Comparison of ENCODE assay signal across 1 cellular context in the genomic region with DNA sequence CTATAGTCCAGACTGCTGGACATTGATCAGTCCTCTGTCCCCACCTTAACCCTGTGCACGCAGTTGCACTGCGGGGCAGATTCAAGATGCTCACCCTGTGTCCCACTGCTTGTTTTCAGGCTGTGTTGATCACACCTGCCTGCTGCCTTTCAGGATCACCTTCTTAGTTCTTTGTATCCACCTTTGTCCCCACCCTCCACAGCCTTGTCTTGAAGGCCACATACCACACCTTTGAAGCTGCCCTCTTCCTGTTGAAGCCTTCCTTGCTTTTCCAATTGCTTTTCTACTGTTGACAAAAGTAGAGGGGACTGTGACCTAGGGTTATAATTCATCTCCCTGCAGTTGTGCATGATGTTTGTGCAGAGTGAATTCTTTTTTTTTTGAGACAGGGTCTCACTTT.
TF ChIP-seq lines count a peak whose summit lies in the region.

No MANE protein-coding gene starts in this region.

TF ChIP-seq in WTC11, 78 proteins besides CTCF, POLR2A, EP300 and RAD21 (continued from another document):
- TF ChIP-seq, protein P1, sequence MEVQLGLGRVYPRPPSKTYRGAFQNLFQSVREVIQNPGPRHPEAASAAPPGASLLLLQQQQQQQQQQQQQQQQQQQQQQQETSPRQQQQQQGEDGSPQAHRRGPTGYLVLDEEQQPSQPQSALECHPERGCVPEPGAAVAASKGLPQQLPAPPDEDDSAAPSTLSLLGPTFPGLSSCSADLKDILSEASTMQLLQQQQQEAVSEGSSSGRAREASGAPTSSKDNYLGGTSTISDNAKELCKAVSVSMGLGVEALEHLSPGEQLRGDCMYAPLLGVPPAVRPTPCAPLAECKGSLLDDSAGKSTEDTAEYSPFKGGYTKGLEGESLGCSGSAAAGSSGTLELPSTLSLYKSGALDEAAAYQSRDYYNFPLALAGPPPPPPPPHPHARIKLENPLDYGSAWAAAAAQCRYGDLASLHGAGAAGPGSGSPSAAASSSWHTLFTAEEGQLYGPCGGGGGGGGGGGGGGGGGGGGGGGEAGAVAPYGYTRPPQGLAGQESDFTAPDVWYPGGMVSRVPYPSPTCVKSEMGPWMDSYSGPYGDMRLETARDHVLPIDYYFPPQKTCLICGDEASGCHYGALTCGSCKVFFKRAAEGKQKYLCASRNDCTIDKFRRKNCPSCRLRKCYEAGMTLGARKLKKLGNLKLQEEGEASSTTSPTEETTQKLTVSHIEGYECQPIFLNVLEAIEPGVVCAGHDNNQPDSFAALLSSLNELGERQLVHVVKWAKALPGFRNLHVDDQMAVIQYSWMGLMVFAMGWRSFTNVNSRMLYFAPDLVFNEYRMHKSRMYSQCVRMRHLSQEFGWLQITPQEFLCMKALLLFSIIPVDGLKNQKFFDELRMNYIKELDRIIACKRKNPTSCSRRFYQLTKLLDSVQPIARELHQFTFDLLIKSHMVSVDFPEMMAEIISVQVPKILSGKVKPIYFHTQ (CRISPR knock-in tag; IDR thresholded peaks at IDR 0.05): no peak
- TF ChIP-seq ZNF317 (CRISPR knock-in tag; IDR thresholded peaks at IDR 0.05; ENCODE audit: borderline replicate concordance, low read depth) (no peak), PRRX2 (CRISPR knock-in tag; IDR thresholded peaks at IDR 0.05) (no peak), ETV6 (CRISPR knock-in tag; IDR thresholded peaks at IDR 0.05) (no peak), OVOL2 (CRISPR knock-in tag; IDR thresholded peaks at IDR 0.05; ENCODE audit: borderline replicate concordance) (no peak), TP53 (CRISPR knock-in tag; IDR thresholded peaks at IDR 0.05) (no peak), NR1H2 (CRISPR knock-in tag; IDR thresholded peaks at IDR 0.05) (no peak), KAT7 (CRISPR knock-in tag; IDR thresholded peaks at IDR 0.05; ENCODE audit: borderline replicate concordance) (no peak), ZNF138 (CRISPR knock-in tag; conservative IDR thresholded peaks at IDR 0.05) (no peak)
- TF ChIP-seq, protein P2, sequence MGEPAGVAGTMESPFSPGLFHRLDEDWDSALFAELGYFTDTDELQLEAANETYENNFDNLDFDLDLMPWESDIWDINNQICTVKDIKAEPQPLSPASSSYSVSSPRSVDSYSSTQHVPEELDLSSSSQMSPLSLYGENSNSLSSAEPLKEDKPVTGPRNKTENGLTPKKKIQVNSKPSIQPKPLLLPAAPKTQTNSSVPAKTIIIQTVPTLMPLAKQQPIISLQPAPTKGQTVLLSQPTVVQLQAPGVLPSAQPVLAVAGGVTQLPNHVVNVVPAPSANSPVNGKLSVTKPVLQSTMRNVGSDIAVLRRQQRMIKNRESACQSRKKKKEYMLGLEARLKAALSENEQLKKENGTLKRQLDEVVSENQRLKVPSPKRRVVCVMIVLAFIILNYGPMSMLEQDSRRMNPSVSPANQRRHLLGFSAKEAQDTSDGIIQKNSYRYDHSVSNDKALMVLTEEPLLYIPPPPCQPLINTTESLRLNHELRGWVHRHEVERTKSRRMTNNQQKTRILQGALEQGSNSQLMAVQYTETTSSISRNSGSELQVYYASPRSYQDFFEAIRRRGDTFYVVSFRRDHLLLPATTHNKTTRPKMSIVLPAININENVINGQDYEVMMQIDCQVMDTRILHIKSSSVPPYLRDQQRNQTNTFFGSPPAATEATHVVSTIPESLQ (CRISPR knock-in tag; IDR thresholded peaks at IDR 0.05): no peak
- TF ChIP-seq, protein P3, sequence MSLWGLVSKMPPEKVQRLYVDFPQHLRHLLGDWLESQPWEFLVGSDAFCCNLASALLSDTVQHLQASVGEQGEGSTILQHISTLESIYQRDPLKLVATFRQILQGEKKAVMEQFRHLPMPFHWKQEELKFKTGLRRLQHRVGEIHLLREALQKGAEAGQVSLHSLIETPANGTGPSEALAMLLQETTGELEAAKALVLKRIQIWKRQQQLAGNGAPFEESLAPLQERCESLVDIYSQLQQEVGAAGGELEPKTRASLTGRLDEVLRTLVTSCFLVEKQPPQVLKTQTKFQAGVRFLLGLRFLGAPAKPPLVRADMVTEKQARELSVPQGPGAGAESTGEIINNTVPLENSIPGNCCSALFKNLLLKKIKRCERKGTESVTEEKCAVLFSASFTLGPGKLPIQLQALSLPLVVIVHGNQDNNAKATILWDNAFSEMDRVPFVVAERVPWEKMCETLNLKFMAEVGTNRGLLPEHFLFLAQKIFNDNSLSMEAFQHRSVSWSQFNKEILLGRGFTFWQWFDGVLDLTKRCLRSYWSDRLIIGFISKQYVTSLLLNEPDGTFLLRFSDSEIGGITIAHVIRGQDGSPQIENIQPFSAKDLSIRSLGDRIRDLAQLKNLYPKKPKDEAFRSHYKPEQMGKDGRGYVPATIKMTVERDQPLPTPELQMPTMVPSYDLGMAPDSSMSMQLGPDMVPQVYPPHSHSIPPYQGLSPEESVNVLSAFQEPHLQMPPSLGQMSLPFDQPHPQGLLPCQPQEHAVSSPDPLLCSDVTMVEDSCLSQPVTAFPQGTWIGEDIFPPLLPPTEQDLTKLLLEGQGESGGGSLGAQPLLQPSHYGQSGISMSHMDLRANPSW (CRISPR knock-in tag; conservative IDR thresholded peaks at IDR 0.05; ENCODE audit: low read depth): no peak
- TF ChIP-seq, protein P4, sequence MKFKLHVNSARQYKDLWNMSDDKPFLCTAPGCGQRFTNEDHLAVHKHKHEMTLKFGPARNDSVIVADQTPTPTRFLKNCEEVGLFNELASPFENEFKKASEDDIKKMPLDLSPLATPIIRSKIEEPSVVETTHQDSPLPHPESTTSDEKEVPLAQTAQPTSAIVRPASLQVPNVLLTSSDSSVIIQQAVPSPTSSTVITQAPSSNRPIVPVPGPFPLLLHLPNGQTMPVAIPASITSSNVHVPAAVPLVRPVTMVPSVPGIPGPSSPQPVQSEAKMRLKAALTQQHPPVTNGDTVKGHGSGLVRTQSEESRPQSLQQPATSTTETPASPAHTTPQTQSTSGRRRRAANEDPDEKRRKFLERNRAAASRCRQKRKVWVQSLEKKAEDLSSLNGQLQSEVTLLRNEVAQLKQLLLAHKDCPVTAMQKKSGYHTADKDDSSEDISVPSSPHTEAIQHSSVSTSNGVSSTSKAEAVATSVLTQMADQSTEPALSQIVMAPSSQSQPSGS (CRISPR knock-in tag; IDR thresholded peaks at IDR 0.05; ENCODE audit: borderline replicate concordance, low read depth): no peak
- TF ChIP-seq, protein P5, sequence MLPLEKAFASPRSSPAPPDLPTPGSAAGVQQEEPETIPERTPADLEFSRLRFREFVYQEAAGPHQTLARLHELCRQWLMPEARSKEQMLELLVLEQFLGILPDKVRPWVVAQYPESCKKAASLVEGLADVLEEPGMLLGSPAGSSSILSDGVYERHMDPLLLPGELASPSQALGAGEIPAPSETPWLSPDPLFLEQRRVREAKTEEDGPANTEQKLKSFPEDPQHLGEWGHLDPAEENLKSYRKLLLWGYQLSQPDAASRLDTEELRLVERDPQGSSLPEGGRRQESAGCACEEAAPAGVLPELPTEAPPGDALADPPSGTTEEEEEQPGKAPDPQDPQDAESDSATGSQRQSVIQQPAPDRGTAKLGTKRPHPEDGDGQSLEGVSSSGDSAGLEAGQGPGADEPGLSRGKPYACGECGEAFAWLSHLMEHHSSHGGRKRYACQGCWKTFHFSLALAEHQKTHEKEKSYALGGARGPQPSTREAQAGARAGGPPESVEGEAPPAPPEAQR (CRISPR knock-in tag; IDR thresholded peaks at IDR 0.05): no peak
- TF ChIP-seq, protein P6, sequence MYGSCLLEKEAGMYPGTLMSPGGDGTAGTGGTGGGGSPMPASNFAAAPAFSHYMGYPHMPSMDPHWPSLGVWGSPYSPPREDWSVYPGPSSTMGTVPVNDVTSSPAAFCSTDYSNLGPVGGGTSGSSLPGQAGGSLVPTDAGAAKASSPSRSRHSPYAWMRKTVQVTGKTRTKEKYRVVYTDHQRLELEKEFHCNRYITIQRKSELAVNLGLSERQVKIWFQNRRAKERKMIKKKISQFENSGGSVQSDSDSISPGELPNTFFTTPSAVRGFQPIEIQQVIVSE (CRISPR knock-in tag; IDR thresholded peaks at IDR 0.05; ENCODE audit: borderline replicate concordance): no peak
- TF ChIP-seq, protein P7, sequence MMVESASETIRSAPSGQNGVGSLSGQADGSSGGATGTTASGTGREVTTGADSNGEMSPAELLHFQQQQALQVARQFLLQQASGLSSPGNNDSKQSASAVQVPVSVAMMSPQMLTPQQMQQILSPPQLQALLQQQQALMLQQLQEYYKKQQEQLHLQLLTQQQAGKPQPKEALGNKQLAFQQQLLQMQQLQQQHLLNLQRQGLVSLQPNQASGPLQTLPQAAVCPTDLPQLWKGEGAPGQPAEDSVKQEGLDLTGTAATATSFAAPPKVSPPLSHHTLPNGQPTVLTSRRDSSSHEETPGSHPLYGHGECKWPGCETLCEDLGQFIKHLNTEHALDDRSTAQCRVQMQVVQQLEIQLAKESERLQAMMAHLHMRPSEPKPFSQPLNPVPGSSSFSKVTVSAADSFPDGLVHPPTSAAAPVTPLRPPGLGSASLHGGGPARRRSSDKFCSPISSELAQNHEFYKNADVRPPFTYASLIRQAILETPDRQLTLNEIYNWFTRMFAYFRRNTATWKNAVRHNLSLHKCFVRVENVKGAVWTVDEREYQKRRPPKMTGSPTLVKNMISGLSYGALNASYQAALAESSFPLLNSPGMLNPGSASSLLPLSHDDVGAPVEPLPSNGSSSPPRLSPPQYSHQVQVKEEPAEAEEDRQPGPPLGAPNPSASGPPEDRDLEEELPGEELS (CRISPR knock-in tag; IDR thresholded peaks at IDR 0.05): no peak
